ENCODE assay signal across 1 cellular context in genomic region chr1:242025681-242026080, GRCh38.
TF ChIP-seq lines count a peak whose summit lies in the region.

No MANE protein-coding gene starts in this region.

TF ChIP-seq in K562, 482 proteins besides CTCF, POLR2A, EP300 and RAD21 (continued from another document and continues in another):
- TF ChIP-seq ZNF740 (CRISPR knock-in tag; IDR thresholded peaks at IDR 0.05): no peak
- TF ChIP-seq ZNF740 (tag; IDR thresholded peaks at IDR 0.05): no peak
- TF ChIP-seq COPS2 (conservative IDR thresholded peaks at IDR 0.05): no peak
- no peak for TF ChIP-seq ZNF253 (CRISPR knock-in tag; conservative IDR thresholded peaks at IDR 0.05)
- no peak for TF ChIP-seq ZNF778 (CRISPR knock-in tag; IDR thresholded peaks at IDR 0.05)
- TF ChIP-seq DPF2 (IDR thresholded peaks at IDR 0.05): no peak
- peak; percentile 48; the same call in 1 of the 2 replicates for TF ChIP-seq CEBPG (CRISPR knock-in tag; IDR thresholded peaks at IDR 0.05)
- peak in 1 of 2 experiments; percentile 85; a peak in 2 of 4 replicates for TF ChIP-seq CEBPG (tag; conservative IDR thresholded peaks at IDR 0.05 in 1 of 2, IDR thresholded peaks at IDR 0.05 in 1 of 2)
- no peak for TF ChIP-seq ZNF274 (IDR thresholded peaks at IDR 0.05; ENCODE audit: borderline replicate concordance, low read depth, low read length)
- TF ChIP-seq ZNF395 (CRISPR knock-in tag; IDR thresholded peaks at IDR 0.05): no peak
- peak; percentile 61 for TF ChIP-seq CEBPB (tag; IDR thresholded peaks at IDR 0.05)
- TF ChIP-seq ZNF780A (CRISPR knock-in tag; IDR thresholded peaks at IDR 0.05): no peak
- no peak for TF ChIP-seq FOXO4 (CRISPR knock-in tag; IDR thresholded peaks at IDR 0.05)
- TF ChIP-seq, protein P1, sequence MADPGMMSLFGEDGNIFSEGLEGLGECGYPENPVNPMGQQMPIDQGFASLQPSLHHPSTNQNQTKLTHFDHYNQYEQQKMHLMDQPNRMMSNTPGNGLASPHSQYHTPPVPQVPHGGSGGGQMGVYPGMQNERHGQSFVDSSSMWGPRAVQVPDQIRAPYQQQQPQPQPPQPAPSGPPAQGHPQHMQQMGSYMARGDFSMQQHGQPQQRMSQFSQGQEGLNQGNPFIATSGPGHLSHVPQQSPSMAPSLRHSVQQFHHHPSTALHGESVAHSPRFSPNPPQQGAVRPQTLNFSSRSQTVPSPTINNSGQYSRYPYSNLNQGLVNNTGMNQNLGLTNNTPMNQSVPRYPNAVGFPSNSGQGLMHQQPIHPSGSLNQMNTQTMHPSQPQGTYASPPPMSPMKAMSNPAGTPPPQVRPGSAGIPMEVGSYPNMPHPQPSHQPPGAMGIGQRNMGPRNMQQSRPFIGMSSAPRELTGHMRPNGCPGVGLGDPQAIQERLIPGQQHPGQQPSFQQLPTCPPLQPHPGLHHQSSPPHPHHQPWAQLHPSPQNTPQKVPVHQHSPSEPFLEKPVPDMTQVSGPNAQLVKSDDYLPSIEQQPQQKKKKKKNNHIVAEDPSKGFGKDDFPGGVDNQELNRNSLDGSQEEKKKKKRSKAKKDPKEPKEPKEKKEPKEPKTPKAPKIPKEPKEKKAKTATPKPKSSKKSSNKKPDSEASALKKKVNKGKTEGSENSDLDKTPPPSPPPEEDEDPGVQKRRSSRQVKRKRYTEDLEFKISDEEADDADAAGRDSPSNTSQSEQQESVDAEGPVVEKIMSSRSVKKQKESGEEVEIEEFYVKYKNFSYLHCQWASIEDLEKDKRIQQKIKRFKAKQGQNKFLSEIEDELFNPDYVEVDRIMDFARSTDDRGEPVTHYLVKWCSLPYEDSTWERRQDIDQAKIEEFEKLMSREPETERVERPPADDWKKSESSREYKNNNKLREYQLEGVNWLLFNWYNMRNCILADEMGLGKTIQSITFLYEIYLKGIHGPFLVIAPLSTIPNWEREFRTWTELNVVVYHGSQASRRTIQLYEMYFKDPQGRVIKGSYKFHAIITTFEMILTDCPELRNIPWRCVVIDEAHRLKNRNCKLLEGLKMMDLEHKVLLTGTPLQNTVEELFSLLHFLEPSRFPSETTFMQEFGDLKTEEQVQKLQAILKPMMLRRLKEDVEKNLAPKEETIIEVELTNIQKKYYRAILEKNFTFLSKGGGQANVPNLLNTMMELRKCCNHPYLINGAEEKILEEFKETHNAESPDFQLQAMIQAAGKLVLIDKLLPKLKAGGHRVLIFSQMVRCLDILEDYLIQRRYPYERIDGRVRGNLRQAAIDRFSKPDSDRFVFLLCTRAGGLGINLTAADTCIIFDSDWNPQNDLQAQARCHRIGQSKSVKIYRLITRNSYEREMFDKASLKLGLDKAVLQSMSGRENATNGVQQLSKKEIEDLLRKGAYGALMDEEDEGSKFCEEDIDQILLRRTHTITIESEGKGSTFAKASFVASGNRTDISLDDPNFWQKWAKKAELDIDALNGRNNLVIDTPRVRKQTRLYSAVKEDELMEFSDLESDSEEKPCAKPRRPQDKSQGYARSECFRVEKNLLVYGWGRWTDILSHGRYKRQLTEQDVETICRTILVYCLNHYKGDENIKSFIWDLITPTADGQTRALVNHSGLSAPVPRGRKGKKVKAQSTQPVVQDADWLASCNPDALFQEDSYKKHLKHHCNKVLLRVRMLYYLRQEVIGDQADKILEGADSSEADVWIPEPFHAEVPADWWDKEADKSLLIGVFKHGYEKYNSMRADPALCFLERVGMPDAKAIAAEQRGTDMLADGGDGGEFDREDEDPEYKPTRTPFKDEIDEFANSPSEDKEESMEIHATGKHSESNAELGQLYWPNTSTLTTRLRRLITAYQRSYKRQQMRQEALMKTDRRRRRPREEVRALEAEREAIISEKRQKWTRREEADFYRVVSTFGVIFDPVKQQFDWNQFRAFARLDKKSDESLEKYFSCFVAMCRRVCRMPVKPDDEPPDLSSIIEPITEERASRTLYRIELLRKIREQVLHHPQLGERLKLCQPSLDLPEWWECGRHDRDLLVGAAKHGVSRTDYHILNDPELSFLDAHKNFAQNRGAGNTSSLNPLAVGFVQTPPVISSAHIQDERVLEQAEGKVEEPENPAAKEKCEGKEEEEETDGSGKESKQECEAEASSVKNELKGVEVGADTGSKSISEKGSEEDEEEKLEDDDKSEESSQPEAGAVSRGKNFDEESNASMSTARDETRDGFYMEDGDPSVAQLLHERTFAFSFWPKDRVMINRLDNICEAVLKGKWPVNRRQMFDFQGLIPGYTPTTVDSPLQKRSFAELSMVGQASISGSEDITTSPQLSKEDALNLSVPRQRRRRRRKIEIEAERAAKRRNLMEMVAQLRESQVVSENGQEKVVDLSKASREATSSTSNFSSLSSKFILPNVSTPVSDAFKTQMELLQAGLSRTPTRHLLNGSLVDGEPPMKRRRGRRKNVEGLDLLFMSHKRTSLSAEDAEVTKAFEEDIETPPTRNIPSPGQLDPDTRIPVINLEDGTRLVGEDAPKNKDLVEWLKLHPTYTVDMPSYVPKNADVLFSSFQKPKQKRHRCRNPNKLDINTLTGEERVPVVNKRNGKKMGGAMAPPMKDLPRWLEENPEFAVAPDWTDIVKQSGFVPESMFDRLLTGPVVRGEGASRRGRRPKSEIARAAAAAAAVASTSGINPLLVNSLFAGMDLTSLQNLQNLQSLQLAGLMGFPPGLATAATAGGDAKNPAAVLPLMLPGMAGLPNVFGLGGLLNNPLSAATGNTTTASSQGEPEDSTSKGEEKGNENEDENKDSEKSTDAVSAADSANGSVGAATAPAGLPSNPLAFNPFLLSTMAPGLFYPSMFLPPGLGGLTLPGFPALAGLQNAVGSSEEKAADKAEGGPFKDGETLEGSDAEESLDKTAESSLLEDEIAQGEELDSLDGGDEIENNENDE (IDR thresholded peaks at IDR 0.05; ENCODE audit: low read depth, low read length): no peak
- TF ChIP-seq HDAC8 (tag; IDR thresholded peaks at IDR 0.05): no peak
- no peak for TF ChIP-seq HIVEP1 (CRISPR knock-in tag; IDR thresholded peaks at IDR 0.05)
- TF ChIP-seq, protein P2, sequence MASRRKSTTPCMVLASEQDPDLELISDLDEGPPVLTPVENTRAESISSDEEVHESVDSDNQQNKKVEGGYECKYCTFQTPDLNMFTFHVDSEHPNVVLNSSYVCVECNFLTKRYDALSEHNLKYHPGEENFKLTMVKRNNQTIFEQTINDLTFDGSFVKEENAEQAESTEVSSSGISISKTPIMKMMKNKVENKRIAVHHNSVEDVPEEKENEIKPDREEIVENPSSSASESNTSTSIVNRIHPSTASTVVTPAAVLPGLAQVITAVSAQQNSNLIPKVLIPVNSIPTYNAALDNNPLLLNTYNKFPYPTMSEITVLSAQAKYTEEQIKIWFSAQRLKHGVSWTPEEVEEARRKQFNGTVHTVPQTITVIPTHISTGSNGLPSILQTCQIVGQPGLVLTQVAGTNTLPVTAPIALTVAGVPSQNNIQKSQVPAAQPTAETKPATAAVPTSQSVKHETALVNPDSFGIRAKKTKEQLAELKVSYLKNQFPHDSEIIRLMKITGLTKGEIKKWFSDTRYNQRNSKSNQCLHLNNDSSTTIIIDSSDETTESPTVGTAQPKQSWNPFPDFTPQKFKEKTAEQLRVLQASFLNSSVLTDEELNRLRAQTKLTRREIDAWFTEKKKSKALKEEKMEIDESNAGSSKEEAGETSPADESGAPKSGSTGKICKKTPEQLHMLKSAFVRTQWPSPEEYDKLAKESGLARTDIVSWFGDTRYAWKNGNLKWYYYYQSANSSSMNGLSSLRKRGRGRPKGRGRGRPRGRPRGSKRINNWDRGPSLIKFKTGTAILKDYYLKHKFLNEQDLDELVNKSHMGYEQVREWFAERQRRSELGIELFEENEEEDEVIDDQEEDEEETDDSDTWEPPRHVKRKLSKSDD (conservative IDR thresholded peaks at IDR 0.05; ENCODE audit: low read length): no peak
- TF ChIP-seq NR2F6 (CRISPR knock-in tag; IDR thresholded peaks at IDR 0.05): no peak
- TF ChIP-seq ZNF76 (CRISPR knock-in tag; IDR thresholded peaks at IDR 0.05; ENCODE audit: borderline replicate concordance): no peak
- TF ChIP-seq, protein P3, sequence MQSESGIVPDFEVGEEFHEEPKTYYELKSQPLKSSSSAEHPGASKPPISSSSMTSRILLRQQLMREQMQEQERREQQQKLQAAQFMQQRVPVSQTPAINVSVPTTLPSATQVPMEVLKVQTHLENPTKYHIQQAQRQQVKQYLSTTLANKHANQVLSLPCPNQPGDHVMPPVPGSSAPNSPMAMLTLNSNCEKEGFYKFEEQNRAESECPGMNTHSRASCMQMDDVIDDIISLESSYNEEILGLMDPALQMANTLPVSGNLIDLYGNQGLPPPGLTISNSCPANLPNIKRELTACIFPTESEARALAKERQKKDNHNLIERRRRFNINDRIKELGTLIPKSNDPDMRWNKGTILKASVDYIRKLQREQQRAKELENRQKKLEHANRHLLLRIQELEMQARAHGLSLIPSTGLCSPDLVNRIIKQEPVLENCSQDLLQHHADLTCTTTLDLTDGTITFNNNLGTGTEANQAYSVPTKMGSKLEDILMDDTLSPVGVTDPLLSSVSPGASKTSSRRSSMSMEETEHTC (IDR thresholded peaks at IDR 0.05): no peak
- no peak for TF ChIP-seq CBX8 (IDR thresholded peaks at IDR 0.05; ENCODE audit: borderline replicate concordance, extremely low read depth, low read depth, low read length, poor library complexity, severe bottlenecking)
- peak; percentile 72 for TF ChIP-seq L3MBTL2 (IDR thresholded peaks at IDR 0.05)
- no peak for TF ChIP-seq STAG1 (CRISPR knock-in tag; IDR thresholded peaks at IDR 0.05; ENCODE audit: borderline replicate concordance)
- TF ChIP-seq POLR2H (tag; IDR thresholded peaks at IDR 0.05; ENCODE audit: low read depth): no peak
- no peak for TF ChIP-seq NONO (IDR thresholded peaks at IDR 0.05; ENCODE audit: low read depth in 2 of 2, low read length in 1 of 2)
- TF ChIP-seq E2F8 (IDR thresholded peaks at IDR 0.05; ENCODE audit: low read depth, partially characterized antibody): peak; percentile 72
- no peak for TF ChIP-seq TRIM28 (IDR thresholded peaks at IDR 0.05)
- no peak for TF ChIP-seq ID3 (CRISPR knock-in tag; IDR thresholded peaks at IDR 0.05)
- TF ChIP-seq ID3 (tag; IDR thresholded peaks at IDR 0.05): no peak
- TF ChIP-seq, protein P4, sequence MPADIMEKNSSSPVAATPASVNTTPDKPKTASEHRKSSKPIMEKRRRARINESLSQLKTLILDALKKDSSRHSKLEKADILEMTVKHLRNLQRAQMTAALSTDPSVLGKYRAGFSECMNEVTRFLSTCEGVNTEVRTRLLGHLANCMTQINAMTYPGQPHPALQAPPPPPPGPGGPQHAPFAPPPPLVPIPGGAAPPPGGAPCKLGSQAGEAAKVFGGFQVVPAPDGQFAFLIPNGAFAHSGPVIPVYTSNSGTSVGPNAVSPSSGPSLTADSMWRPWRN (IDR thresholded peaks at IDR 0.05; ENCODE audit: low read depth): no peak
- no peak for TF ChIP-seq ETV6 (IDR thresholded peaks at IDR 0.05; ENCODE audit: borderline replicate concordance in 1 of 2, low read depth in 2 of 2, low read length in 1 of 2)
- no peak for TF ChIP-seq ETV6 (CRISPR knock-in tag; IDR thresholded peaks at IDR 0.05; ENCODE audit: borderline replicate concordance)
- no peak for TF ChIP-seq KDM5B (IDR thresholded peaks at IDR 0.05; ENCODE audit: insufficient replicate concordance, low read depth, low read length)
- no peak for TF ChIP-seq CBX3 (IDR thresholded peaks at IDR 0.05; ENCODE audit: borderline replicate concordance in 1 of 2, low read length in 2 of 2)
